Comparison of ENCODE assay signal across 6 cellular contexts in the genomic region with DNA sequence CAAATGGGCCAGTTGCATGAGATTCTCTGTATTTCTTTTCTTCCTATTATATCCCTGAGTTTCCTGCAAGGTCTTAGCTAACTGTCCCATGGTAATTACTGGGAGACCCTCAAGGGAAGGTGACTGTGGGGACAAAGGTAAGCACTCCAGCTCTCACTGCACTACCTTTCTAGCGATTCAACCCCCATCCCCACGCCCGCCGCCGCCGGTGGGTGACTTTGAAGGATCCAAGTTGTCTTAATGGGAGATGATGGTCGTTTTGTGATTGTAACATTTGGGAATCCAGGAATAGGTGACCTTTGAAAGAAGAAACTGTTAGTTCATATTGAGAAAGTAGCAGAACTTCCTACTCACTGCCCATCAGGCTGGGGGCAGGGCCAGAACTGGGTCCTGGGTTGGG.
"Had no signal": no experiment of that assay in that cellular context is flagged by ENCODE, and none has a peak within 500 bp of the region (broad histone marks: within the 10 kb centered on the region; RNA-seq: fewer than 3 reads in every experiment).

No MANE protein-coding gene starts in this region.

- H3K27ac ChIP-seq: GM23248 had no signal

- H3K4me3 Mint-ChIP-seq: H9 had no signal

- DNase-seq: GM23248, GOT3, HCEC 1CT, KBM-7 had no signal

- H3K36me3 Mint-ChIP-seq: IgD-negative memory B cell had no signal

- H3K4me3 ChIP-seq: GM23248 had no signal

- H3K27ac Mint-ChIP-seq: H9, IgD-negative memory B cell had no signal

- H3K9ac ChIP-seq: GM23248 had no signal

- H3K4me1 Mint-ChIP-seq: IgD-negative memory B cell had no signal
